Comparison of ENCODE assay signal across 11 cellular contexts in genomic region chr11:58059011-58059358, GRCh38. TPM values are rescaled to one million over a fixed set of nuclear protein-coding genes. Genes with fewer than 3 reads are reported as not detected.
DNase-seq lines count a peak whose midpoint lies in the region; ATAC-seq, FAIRE-seq and TF ChIP-seq lines count a peak whose summit lies in the region.
"Had no signal": no experiment of that assay in that cellular context is flagged by ENCODE, and none has a peak within 500 bp of the region (broad histone marks: within the 10 kb centered on the region; RNA-seq: fewer than 3 reads in every experiment).

No MANE protein-coding gene starts in this region.

- ATAC-seq in Right ventricle myocardium superior (ENCODE audit: poor library complexity): peak; percentile 82
- no peak for ATAC-seq in HG03439 (IDR thresholded peaks at IDR 0.05; ENCODE audit: unreplicated experiment)
- ATAC-seq in GM19328 (IDR thresholded peaks at IDR 0.05; ENCODE audit: unreplicated experiment): no peak

- no TSS peak for BruUV-seq in endothelial cell of umbilical vein (replicated peaks; lab: Mats Ljungman, UMichigan)

- no peaks in the 10 kb centered on the region for H3K9me3 Mint-ChIP-seq in activated CD4-positive, alpha-beta memory T cell treated with anti-CD3 and anti-CD28 coated beads for 36 hours

- DNase-seq in Right ventricle myocardium superior (no peak), cardiac septum (ENCODE audit: low spot score) (no peak), endothelial cell of umbilical vein (ENCODE audit: low read depth, low spot score) (peak; percentile 88), lung microvascular endothelial cell (ENCODE audit: low read depth in 2 of 2) (peak; percentile 18 to 83)
- no peak for DNase-seq in activated CD4-positive, alpha-beta memory T cell treated with anti-CD3 and anti-CD28 coated beads for 36 hours
- no peak for DNase-seq in stimulated activated CD4-positive, alpha-beta T cell treated with anti-CD3 and anti-CD28 coated beads, Interleukin-4, amount 100 ng/mL, for 1 hour
- DNase-seq: activated naive CD4-positive, alpha-beta T cell; AML-193; stimulated activated CD4-positive, alpha-beta T cell treated with anti-CD3 and anti-CD28 coated beads, Interleukin-4, amount 100 ng/mL, for 4 hours had no signal

- H4K20me1 ChIP-seq in endothelial cell of umbilical vein (replicated peaks; ENCODE audit: control insufficient read depth, extremely low read depth, insufficient read depth, low read length): no peaks in the 10 kb centered on the region

- H3K9ac ChIP-seq in endothelial cell of umbilical vein (replicated peaks; ENCODE audit: extremely low read depth, insufficient read depth, low read length): peak overlapping the region; percentile 22

- H3K4me1 ChIP-seq in endothelial cell of umbilical vein (ENCODE audit: control insufficient read depth, extremely low read depth, insufficient read depth, low read length): peaks cover 16% of the 10 kb centered on the region

- H3K4me3 ChIP-seq in endothelial cell of umbilical vein (replicated peaks in 1 of 3; ENCODE audit: insufficient read depth in 1 of 3, low read depth in 1 of 3, low read length in 3 of 3): no peak overlapping the region

- POLR2A ChIA-PET in endothelial cell of umbilical vein (lab: Charles Lee): interaction anchor here (0.5 kb wide), 1 partner anchor 37 kb away, joined by 3 read pairs; no protein-coding TSS in a partner anchor
- POLR2A ChIA-PET in activated CD4-positive, alpha-beta memory T cell treated with anti-CD3 and anti-CD28 coated beads for 36 hours (lab: Charles Lee): no interaction called here

- H3K27ac ChIP-seq in endothelial cell of umbilical vein (ENCODE audit: insufficient read depth, low read depth, low read length): peak overlapping the region; percentile 88

- H3K27ac Mint-ChIP-seq in activated CD4-positive, alpha-beta memory T cell treated with anti-CD3 and anti-CD28 coated beads for 36 hours: no peak overlapping the region

- no peaks in the 10 kb centered on the region for H3K36me3 Mint-ChIP-seq in activated CD4-positive, alpha-beta memory T cell treated with anti-CD3 and anti-CD28 coated beads for 36 hours

- no peaks in the 10 kb centered on the region for H3K4me1 Mint-ChIP-seq in activated CD4-positive, alpha-beta memory T cell treated with anti-CD3 and anti-CD28 coated beads for 36 hours (ENCODE audit: low read depth)

- no peaks in the 10 kb centered on the region for H3K9me1 ChIP-seq in endothelial cell of umbilical vein (replicated peaks; ENCODE audit: control insufficient read depth, extremely low read depth, insufficient read depth, low read length)

- TF ChIP-seq POLR2A in endothelial cell of umbilical vein (IDR thresholded peaks at IDR 0.05; ENCODE audit: low read depth, low read length): no peak

- no peaks in the 10 kb centered on the region for H3K79me2 ChIP-seq in endothelial cell of umbilical vein (ENCODE audit: control insufficient read depth, insufficient read depth, low read length)

- no peak overlapping the region for H3K4me3 Mint-ChIP-seq in activated CD4-positive, alpha-beta memory T cell treated with anti-CD3 and anti-CD28 coated beads for 36 hours

- no peaks in the 10 kb centered on the region for H3K27me3 ChIP-seq in endothelial cell of umbilical vein (ENCODE audit: control insufficient read depth in 2 of 2, insufficient read depth in 2 of 2, low read length in 2 of 2)

- peaks cover 2% of the 10 kb centered on the region for H3K27me3 Mint-ChIP-seq in activated CD4-positive, alpha-beta memory T cell treated with anti-CD3 and anti-CD28 coated beads for 36 hours

- no peak overlapping the region for H3K4me2 ChIP-seq in endothelial cell of umbilical vein (ENCODE audit: insufficient read depth, low read length)

- H2AFZ ChIP-seq in endothelial cell of umbilical vein (ENCODE audit: low read depth, low read length): peak overlapping the region; percentile 17

- intact Hi-C loops in Right ventricle myocardium superior (cut with DNase I) (no loop called here), cardiac septum (cut with DNase I) (no loop called here), endothelial cell of umbilical vein (cut with micrococcal nuclease) (loop anchor here (1.0 kb wide), 2 partner anchors 35 to 55 kb away; no protein-coding TSS in a partner anchor)
- intact Hi-C loops in activated CD4-positive, alpha-beta memory T cell treated with anti-CD3 and anti-CD28 coated beads for 36 hours (cut with micrococcal nuclease): no loop called here

- dilution Hi-C loops in endothelial cell of umbilical vein (cut with MboI; ENCODE audit: extremely low pct_ligation_motif_present, low sequenced_read_pairs): no loop called here

- CTCF ChIA-PET in endothelial cell of umbilical vein (lab: Charles Lee): interaction anchor here (0.6 to 1.6 kb wide), 3 partner anchors 55 to 709 kb away, joined by 3 to 6 read pairs (median 4); no protein-coding TSS in a partner anchor
- CTCF ChIA-PET in activated CD4-positive, alpha-beta memory T cell treated with anti-CD3 and anti-CD28 coated beads for 36 hours (lab: Charles Lee): no interaction called here

- H3K36me3 ChIP-seq in endothelial cell of umbilical vein (ENCODE audit: control insufficient read depth in 2 of 2, extremely low read depth in 1 of 2, insufficient read depth in 2 of 2, low read length in 2 of 2): no peaks in the 10 kb centered on the region

- no peak for TF ChIP-seq CTCF in endothelial cell of umbilical vein (IDR thresholded peaks at IDR 0.05; ENCODE audit: extremely low read depth in 1 of 2, insufficient read depth in 1 of 2, low read depth in 1 of 2, low read length in 2 of 2)

- H3K9me3 ChIP-seq in endothelial cell of umbilical vein (replicated peaks; ENCODE audit: control insufficient read depth, insufficient read depth, low read length): no peaks in the 10 kb centered on the region

- FAIRE-seq in endothelial cell of umbilical vein (lab: Jason Lieb, UNC): peak; percentile 90

TF ChIP-seq in endothelial cell of umbilical vein, 7 proteins besides CTCF, POLR2A, EP300 and RAD21:
- TF ChIP-seq MYC (IDR thresholded peaks at IDR 0.05; ENCODE audit: low read depth, low read length) (no peak), EZH2 (IDR thresholded peaks at IDR 0.05; ENCODE audit: borderline replicate concordance, low read depth, low read length, severe bottlenecking) (no peak), GATA2 (IDR thresholded peaks at IDR 0.05; ENCODE audit: insufficient read depth, insufficient read length, low read depth, low read length) (peak; percentile 34), JUN (IDR thresholded peaks at IDR 0.05; ENCODE audit: borderline replicate concordance, insufficient read depth, insufficient read length, low read depth) (peak; percentile 76), POLR2AphosphoS5 (IDR thresholded peaks at IDR 0.05; ENCODE audit: insufficient read depth, low read depth, low read length) (no peak), FOS (IDR thresholded peaks at IDR 0.05; ENCODE audit: borderline replicate concordance, insufficient read depth, low read length) (no peak), MAX (IDR thresholded peaks at IDR 0.05; ENCODE audit: insufficient read depth, insufficient read length) (no peak)
TF ChIP-seq in endothelial cell of umbilical vein: peak in this region for 2.

RNA-seq across cellular contexts. Expression of gene OR6Q1, which starts 28.2 kb away (rescaled TPM):
- total RNA-seq in Right ventricle myocardium superior (not detected), cardiac septum (not detected), endothelial cell of umbilical vein (not detected in 2 replicates), lung microvascular endothelial cell (not detected in 2 replicates)
- not detected in 2 replicates for polyA plus RNA-seq in endothelial cell of umbilical vein
- polyA plus RNA-seq in endothelial cell of umbilical vein (2011; cell fraction: cytosol; rRNA removed): not detected in 2 replicates
- not detected in 2 replicates for polyA plus RNA-seq in endothelial cell of umbilical vein (2011; cell fraction: nucleus; rRNA removed)
- not detected in 2 replicates for polyA plus RNA-seq in endothelial cell of umbilical vein (2012)
- not detected in 2 replicates for polyA minus RNA-seq in endothelial cell of umbilical vein
- not detected for polyA minus RNA-seq in endothelial cell of umbilical vein (2011; cell fraction: cytosol; rRNA and poly(A)+ RNA removed)
- not detected in 2 replicates for polyA minus RNA-seq in endothelial cell of umbilical vein (2011; cell fraction: nucleus; rRNA and poly(A)+ RNA removed)
- not detected for total RNA-seq in activated CD4-positive, alpha-beta memory T cell treated with anti-CD3 and anti-CD28 coated beads for 36 hours

RNA-seq across cellular contexts. Expression of gene OR9Q1, which starts 35.3 kb away (rescaled TPM):
- total RNA-seq in Right ventricle myocardium superior: not detected
- total RNA-seq in cardiac septum: not detected
- not detected in 2 replicates for total RNA-seq in endothelial cell of umbilical vein
- not detected in 2 replicates for polyA plus RNA-seq in endothelial cell of umbilical vein
- polyA plus RNA-seq in endothelial cell of umbilical vein (2011; cell fraction: cytosol; rRNA removed): not detected in 2 replicates
- not detected in 2 replicates for polyA plus RNA-seq in endothelial cell of umbilical vein (2011; cell fraction: nucleus; rRNA removed)
- not detected in 2 replicates for polyA plus RNA-seq in endothelial cell of umbilical vein (2012)
- polyA minus RNA-seq in endothelial cell of umbilical vein: not detected in 2 replicates
- polyA minus RNA-seq in endothelial cell of umbilical vein (2011; cell fraction: cytosol; rRNA and poly(A)+ RNA removed): not detected
- not detected in 2 replicates for polyA minus RNA-seq in endothelial cell of umbilical vein (2011; cell fraction: nucleus; rRNA and poly(A)+ RNA removed)
- not detected in 2 replicates for total RNA-seq in lung microvascular endothelial cell
- not detected for total RNA-seq in activated CD4-positive, alpha-beta memory T cell treated with anti-CD3 and anti-CD28 coated beads for 36 hours

Comparison
In these comparisons a context has a peak if more than half of its experiments do, and no peak if none do; other contexts are left out.
1. DNase-seq: peak in endothelial cell of umbilical vein (single experiment) and lung microvascular endothelial cell (2 of 2); none in Right ventricle myocardium superior (single experiment), cardiac septum (single experiment), activated CD4-positive, alpha-beta memory T cell treated with anti-CD3 and anti-CD28 coated beads for 36 hours (single experiment) and stimulated activated CD4-positive, alpha-beta T cell treated with anti-CD3 and anti-CD28 coated beads, Interleukin-4, amount 100 ng/mL, for 1 hour (single experiment).